In genomic region chr1:35882945-35883680, GRCh38 we compare ENCODE assay signal across 8 cellular contexts. TPM values are rescaled to one million over a fixed set of nuclear protein-coding genes. Genes with fewer than 3 reads are reported as not detected.
A peak's percentile ranks its signal among the peaks of the same experiment; 100 is the strongest.
DNase-seq lines count a peak whose midpoint lies in the region; ATAC-seq and TF ChIP-seq lines count a peak whose summit lies in the region.

TSS of gene AGO1 (plus strand) at chr1:35883209. CDS start at chr1:35883422, 213 bp downstream.

- H3K36me3 ChIP-seq in CD4-positive, alpha-beta memory T cell (ENCODE audit: insufficient read depth, low read length): no peaks in the 10 kb centered on the region
- H3K36me3 ChIP-seq in right lobe of liver: no peaks in the 10 kb centered on the region

- POLR2A ChIA-PET in CD4-positive, alpha-beta memory T cell (lab: Charles Lee; ENCODE audit: partially characterized antibody): interaction anchor here (0.6 to 1.8 kb wide), 5 partner anchors 14 to 552 kb away, joined by 3 to 11 read pairs (median 3); partner anchors contain the start of genes AGO3 and CLSPN

- H3K4me1 Mint-ChIP-seq in CD4-positive, alpha-beta memory T cell: peaks cover 37 to 58% (median 46%) of the 10 kb centered on the region in 4 donors

- CTCF ChIA-PET in CD4-positive, alpha-beta memory T cell (lab: Charles Lee; ENCODE audit: partially characterized antibody): interaction anchor here (0.6 to 1.9 kb wide), 15 partner anchors 9 to 402 kb away, joined by 3 to 16 read pairs (median 4); partner anchors contain the start of gene CLSPN

- peak within 1 kb of the TSS; percentile 57 to 94 (median 87) for H3K27ac Mint-ChIP-seq in CD4-positive, alpha-beta memory T cell

- H3K27me3 ChIP-seq in CD4-positive, alpha-beta memory T cell (ENCODE audit: insufficient read depth, low read length): no peaks in the 10 kb centered on the region
- H3K27me3 ChIP-seq in right lobe of liver: no peaks in the 10 kb centered on the region

- no peaks in the 10 kb centered on the region for H3K9me3 ChIP-seq in CD4-positive, alpha-beta memory T cell (ENCODE audit: control insufficient read depth in 1 of 2, low read length in 2 of 2)
- no peaks in the 10 kb centered on the region for H3K9me3 ChIP-seq in right lobe of liver

- peak within 1 kb of the TSS; percentile 73 to 89 for H3K4me3 ChIP-seq in CD4-positive, alpha-beta memory T cell (ENCODE audit: low read length in 2 of 2)
- H3K4me3 ChIP-seq in right lobe of liver: peak within 1 kb of the TSS; percentile 90 to 94 (median 93)

- peak; percentile 80 for TF ChIP-seq POLR2A in right lobe of liver (IDR thresholded peaks at IDR 0.05)

- intact Hi-C loops in CD4-positive, alpha-beta memory T cell (cut with micrococcal nuclease): loop anchor here (1.0 to 10.0 kb wide), 2 partner anchors 48 to 402 kb away; partner anchors contain the start of gene AGO3
- intact Hi-C loops in right lobe of liver (cut with DNase I): loop anchor here in 1 of 2 donors (5.0 kb wide), 1 partner anchor 204 kb away; the partner anchor contains the start of gene ADPRS

- peaks cover 40% of the 10 kb centered on the region for H3K4me1 ChIP-seq in CD4-positive, alpha-beta memory T cell (ENCODE audit: insufficient read depth, low read length)
- peaks cover 0 to 7% (median 0%) of the 10 kb centered on the region in 4 donors for H3K4me1 ChIP-seq in right lobe of liver

- ATAC-seq in GM19452 (IDR thresholded peaks at IDR 0.05; ENCODE audit: unreplicated experiment): peak; percentile 83
- peak; percentile 97 to 99 (median 98) for ATAC-seq in right lobe of liver

- WGBS in right lobe of liver (ENCODE audit: insufficient coverage, low coverage, low lambda C conversion rate, missing lambda C conversion rate): 0% methylated on average over 7 of the region's 59 CpGs

- H3K4me3 Mint-ChIP-seq in CD4-positive, alpha-beta memory T cell: peak within 1 kb of the TSS; percentile 92 to 97 (median 94)

- H3K36me3 Mint-ChIP-seq in CD4-positive, alpha-beta memory T cell: peaks cover 0 to 1% of the 10 kb centered on the region in 2 donors

- H3K27me3 Mint-ChIP-seq in CD4-positive, alpha-beta memory T cell: peaks cover 1 to 3% of the 10 kb centered on the region in 2 donors

- H3K27ac ChIP-seq in CD4-positive, alpha-beta memory T cell (ENCODE audit: low read depth, low read length): peak within 1 kb of the TSS; percentile 77
- peak within 1 kb of the TSS; percentile 7 to 68 (median 56) for H3K27ac ChIP-seq in right lobe of liver

- TF ChIP-seq CTCF in right lobe of liver (IDR thresholded peaks at IDR 0.05): peak; percentile 98 to 100 (median 98)

- H3K9me3 Mint-ChIP-seq in CD4-positive, alpha-beta memory T cell: no peaks in the 10 kb centered on the region

- peak; percentile 94 to 97 (median 97) for DNase-seq in CD4-positive, alpha-beta memory T cell
- DNase-seq in HK-2 (ENCODE audit: unreplicated experiment) (peak; percentile 95), NCI-H82 (lab: John Stamatoyannopoulos, UW) (peak; percentile 97), dermis microvascular lymphatic vessel endothelial cell (ENCODE audit: low read depth in 2 of 2) (peak; percentile 80 to 95), right lobe of liver (peak; percentile 96)
- peak; percentile 97 for DNase-seq in activated CD4-positive, alpha-beta T cell treated with anti-CD3 and anti-CD28 coated beads, Interleukin-2, amount 50 U/mL, for 48 hours
- DNase-seq in stimulated activated CD4-positive, alpha-beta T cell treated with anti-CD3 and anti-CD28 coated beads, Interleukin-4, amount 100 ng/mL, for 24 hours: peak; percentile 96

RNA-seq across cellular contexts. Expression of gene AGO1, which starts in this region (rescaled TPM):
- total RNA-seq in CD4-positive, alpha-beta memory T cell: 10 to 100 TPM; 26.5 to 27.3 TPM
- polyA plus RNA-seq in CD4-positive, alpha-beta memory T cell: 1 to 10 TPM; 7.4 to 9.0 TPM
- total RNA-seq in dermis microvascular lymphatic vessel endothelial cell (9.2 and 12.5 TPM in 2 replicates), right lobe of liver (10 to 100 TPM in 5 of 6 experiments, 1 to 10 TPM in 1; 8.7 to 11.2 (median 10.5) TPM)

Comparison
In these comparisons a context has a peak if more than half of its experiments do, and no peak if none do; other contexts are left out.
1. Peak in every context shown above with its lines: DNase-seq, ATAC-seq, H3K4me3 ChIP-seq and H3K27ac ChIP-seq.